In the genomic region with DNA sequence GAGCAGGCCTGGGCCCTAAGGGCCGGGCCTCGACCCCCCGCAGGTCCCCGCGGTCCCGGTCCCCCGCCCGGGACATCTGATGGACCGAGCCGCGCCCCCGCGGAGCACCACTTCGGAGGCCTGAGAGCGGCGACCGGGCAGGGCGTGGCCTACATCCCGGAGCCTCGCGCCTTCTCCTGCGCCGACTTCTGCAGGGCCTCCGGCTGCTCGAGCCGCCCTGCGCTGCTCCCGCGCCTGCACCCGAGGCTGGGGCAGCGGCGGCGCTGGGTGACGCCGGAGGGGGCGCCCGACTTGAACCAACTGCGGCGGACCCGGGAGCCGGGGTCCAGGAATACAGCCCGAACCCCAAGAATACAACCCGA, we compare ENCODE assay signal across 9 cellular contexts. TPM values are rescaled to one million over a fixed set of nuclear protein-coding genes. Genes with fewer than 3 reads are reported as not detected.
A peak's percentile ranks its signal among the peaks of the same experiment; 100 is the strongest.
DNase-seq lines count a peak whose midpoint lies in the region; ATAC-seq and TF ChIP-seq lines count a peak whose summit lies in the region.
"Had no signal": no experiment of that assay in that cellular context is flagged by ENCODE, and none has a peak within 500 bp of the region (broad histone marks: within the 10 kb centered on the region; RNA-seq: fewer than 3 reads in every experiment).

No MANE protein-coding gene starts in this region.

- H3K36me3 ChIP-seq in neutrophil (no peaks in the 10 kb centered on the region), aorta (ENCODE audit: control insufficient read depth in 1 of 2, insufficient read depth in 2 of 2, low read length in 1 of 2) (no peaks in the 10 kb centered on the region)

- H3K4me1 ChIP-seq in neutrophil (ENCODE audit: control insufficient read depth in 1 of 2, insufficient read depth in 1 of 2, low read depth in 1 of 2, low read length in 1 of 2): peaks cover 10% of the 10 kb centered on the region in 2 experiments
- H3K4me1 ChIP-seq in aorta (ENCODE audit: control insufficient read depth in 1 of 2, insufficient read depth in 2 of 2, low read length in 2 of 2): no peaks in the 10 kb centered on the region

- intact Hi-C loops in aorta (cut with DNase I): no loop called here

- no peak for TF ChIP-seq CTCF in coronary artery (IDR thresholded peaks at IDR 0.05)
- TF ChIP-seq CTCF in neutrophil (IDR thresholded peaks at IDR 0.05): no peak

- ATAC-seq in aorta (ENCODE audit: low FRiP score): peak; percentile 73
- no peak for ATAC-seq in HG02885 (IDR thresholded peaks at IDR 0.05; ENCODE audit: poor library complexity, unreplicated experiment)

- peak in 4 of 6 experiments; percentile 29 to 60 (median 32) for DNase-seq in stimulated activated naive CD4-positive, alpha-beta T cell (lab: John Stamatoyannopoulos, UW)
- DNase-seq in stimulated activated naive CD4-positive, alpha-beta T cell treated with Interleukin-2 at 50 U/mL for 16 hours (lab: John Stamatoyannopoulos, UW): no peak
- DNase-seq in coronary artery (ENCODE audit: low spot score) (no peak), aorta (peak in 1 of 2 donors; percentile 85), SKM-1 (lab: John Stamatoyannopoulos, UW; ENCODE audit: unreplicated experiment) (no peak), NCI-H1436 treated with DMSO at 0.1 percent for 48 hours (lab: John Stamatoyannopoulos, UW) (no peak)

- H3K4me3 ChIP-seq in coronary artery: peak overlapping the region; percentile 66
- H3K4me3 ChIP-seq in neutrophil (ENCODE audit: low read depth in 1 of 2, low read length in 1 of 2): peak overlapping the region; percentile 20 to 25
- H3K4me3 ChIP-seq in aorta (ENCODE audit: low read length in 2 of 2): peak overlapping the region in 1 of 2 donors; percentile 39

- H3K9me3 ChIP-seq in neutrophil (no peaks in the 10 kb centered on the region), aorta (ENCODE audit: control insufficient read depth, low read length) (no peaks in the 10 kb centered on the region)

- H3K27me3 ChIP-seq in neutrophil (peaks cover 67% of the 10 kb centered on the region), aorta (ENCODE audit: control insufficient read depth in 1 of 2, insufficient read depth in 2 of 2, low read length in 1 of 2) (no peaks in the 10 kb centered on the region)

- H3K27ac ChIP-seq in coronary artery (no peak overlapping the region), neutrophil (no peak overlapping the region), aorta (ENCODE audit: low read depth in 1 of 2, low read length in 2 of 2) (no peak overlapping the region)
- H3K27ac ChIP-seq: C4-2B had no signal

- WGBS in aorta, 2 donors: 5 to 6% methylated on average over 39 to 43 of the region's 43 CpGs

RNA-seq across cellular contexts. Expression of gene GP9, which starts 14.9 kb away (rescaled TPM):
- total RNA-seq in aorta: not detected
- polyA plus RNA-seq in aorta: not detected

RNA-seq across cellular contexts. Expression of gene EFCC1, which starts 44.6 kb away (rescaled TPM):
- total RNA-seq in aorta: 1 to 10 TPM; 1.5 to 3.1 TPM
- under 1 TPM; 0.13 to 0.50 TPM for polyA plus RNA-seq in aorta

RNA-seq across cellular contexts. Expression of gene CFAP92, which starts 51.8 kb away (rescaled TPM):
- total RNA-seq in aorta: 1 to 10 TPM in 1 of 2 donors, under 1 TPM in 1; 0.62 to 1.2 TPM
- not detected for polyA plus RNA-seq in aorta

Comparison
In these comparisons a context has a peak if more than half of its experiments do, and no peak if none do; other contexts are left out.
1. DNase-seq: peak in stimulated activated naive CD4-positive, alpha-beta T cell (4 of 6); none in stimulated activated naive CD4-positive, alpha-beta T cell treated with Interleukin-2 at 50 U/mL for 16 hours (single experiment), coronary artery (single experiment), SKM-1 (single experiment) and NCI-H1436 treated with DMSO at 0.1 percent for 48 hours (single experiment).